Comparison of ENCODE assay signal across 11 cellular contexts in genomic region chr12:24499151-24500146, GRCh38.
A peak's percentile ranks its signal among the peaks of the same experiment; 100 is the strongest.
DNase-seq lines count a peak whose midpoint lies in the region; ATAC-seq, FAIRE-seq and TF ChIP-seq lines count a peak whose summit lies in the region.
"Had no signal": no experiment of that assay in that cellular context is flagged by ENCODE, and none has a peak within 500 bp of the region (broad histone marks: within the 10 kb centered on the region; RNA-seq: fewer than 3 reads in every experiment).

No MANE protein-coding gene starts in this region.

- no peaks in the 10 kb centered on the region for H3K27me3 Mint-ChIP-seq in Calu3 (ENCODE audit: unreplicated experiment)

- CTCF ChIA-PET in Calu3 (lab: Charles Lee) = no interaction called here

- DNase-seq in cardiac fibroblast (ENCODE audit: low read depth in 2 of 2) = peak; percentile 58 to 82
- DNase-seq in kidney = no peak
- no peak for DNase-seq in tibial artery
- no peak for DNase-seq in NCI-H1105 (lab: John Stamatoyannopoulos, UW)
- DNase-seq in Calu3 = no peak
- DNase-seq in activated gamma-delta T cell treated with Interleukin-2 at 50 U/mL for 16 hours = no peak
- DNase-seq: caudate nucleus, NCI-H82 had no signal

- H3K4me3 Mint-ChIP-seq in Calu3 (ENCODE audit: low read depth, unreplicated experiment) = no peak overlapping the region
- H3K4me3 Mint-ChIP-seq: T-helper 1 cell treated with Interleukin-12 subunit alpha and Interleukin-12 subunit beta and Interleukin-4 antibody, amounts not matched to agents 30 μg/mL and 1 μg/mL, for 36 hours had no signal

- H3K27ac ChIP-seq in kidney (ENCODE audit: low read depth in 2 of 2, low read length in 2 of 2) (no peak overlapping the region), tibial artery (peak overlapping the region; percentile 60 to 67)

- peak overlapping the region; percentile 20 for H3K4me2 ChIP-seq in Loucy (ENCODE audit: low read depth, low read length, poor library complexity, severe bottlenecking)

- peak; percentile 50 for FAIRE-seq in kidney (lab: Jason Lieb, UNC)

- H3K27ac Mint-ChIP-seq in Calu3 (ENCODE audit: unreplicated experiment) = no peak overlapping the region
- H3K27ac Mint-ChIP-seq: T-helper 1 cell treated with Interleukin-12 subunit alpha and Interleukin-12 subunit beta and Interleukin-4 antibody, amounts not matched to agents 30 μg/mL and 1 μg/mL, for 36 hours had no signal

- H3K4me1 ChIP-seq in Loucy (ENCODE audit: insufficient read depth, low read length, poor library complexity, severe bottlenecking) = peaks cover 34% of the 10 kb centered on the region
- peaks cover 0 to 2% of the 10 kb centered on the region in 2 donors for H3K4me1 ChIP-seq in kidney (ENCODE audit: control insufficient read depth in 1 of 2, insufficient read depth in 1 of 2, low read depth in 1 of 2, low read length in 2 of 2)
- peaks cover 0 to 65% (median 21%) of the 10 kb centered on the region in 4 donors for H3K4me1 ChIP-seq in tibial artery

- peaks cover 42% of the 10 kb centered on the region for H3K79me2 ChIP-seq in Loucy (ENCODE audit: insufficient read depth, low read length)

- no peak overlapping the region for H2AFZ ChIP-seq in Loucy (ENCODE audit: low read length)

- H3F3A ChIP-seq in Loucy (ENCODE audit: low read depth) = 0 out of 2 replicates have a peak, but pooled peaks cover 4% of the 10 kb centered on the region

- intact Hi-C loops in kidney (cut with DNase I) = no loop called here
- intact Hi-C loops in tibial artery (cut with DNase I; ENCODE audit: low total_unique reads) = loop anchor here (10.0 kb wide), 1 partner anchor 65 kb away; no protein-coding TSS in a partner anchor
- intact Hi-C loops in Calu3 (cut with micrococcal nuclease; ENCODE audit: unreplicated experiment) = no loop called here

- no peaks in the 10 kb centered on the region for H3K9me2 ChIP-seq in Loucy (replicated peaks; ENCODE audit: low read depth, low read length)

- H3K4me1 Mint-ChIP-seq in Calu3 (ENCODE audit: low read depth, unreplicated experiment) = no peaks in the 10 kb centered on the region

- H3K36me3 ChIP-seq in Loucy (ENCODE audit: insufficient read depth, low read length) = no peaks in the 10 kb centered on the region
- no peaks in the 10 kb centered on the region for H3K36me3 ChIP-seq in kidney (ENCODE audit: control insufficient read depth in 1 of 2, insufficient read depth in 2 of 2, low read length in 2 of 2)
- no peaks in the 10 kb centered on the region for H3K36me3 ChIP-seq in tibial artery

- H3K9me3 Mint-ChIP-seq in Calu3 (ENCODE audit: low read depth, unreplicated experiment) = peaks cover 2% of the 10 kb centered on the region

- no peak overlapping the region for H3K9ac ChIP-seq in Loucy (ENCODE audit: low read depth, low read length, poor library complexity, severe bottlenecking)
- H3K9ac ChIP-seq in kidney (ENCODE audit: low read length in 2 of 2) = no peak overlapping the region

- BruUV-seq in Calu3 (replicated peaks; lab: Mats Ljungman, UMichigan) = no TSS peak

- H3K36me3 Mint-ChIP-seq in Calu3 (ENCODE audit: insufficient read depth, unreplicated experiment) = no peaks in the 10 kb centered on the region

- no peaks in the 10 kb centered on the region for H3K27me3 ChIP-seq in Loucy (ENCODE audit: insufficient read depth, low read length, poor library complexity, severe bottlenecking)
- H3K27me3 ChIP-seq in tibial artery = no peaks in the 10 kb centered on the region

- no peak for ATAC-seq in HG03135 (IDR thresholded peaks at IDR 0.05; ENCODE audit: unreplicated experiment)

- H3K9me3 ChIP-seq in Loucy (ENCODE audit: insufficient read depth, low read depth, low read length) = no peaks in the 10 kb centered on the region
- peaks cover 0 to 5% of the 10 kb centered on the region in 2 donors for H3K9me3 ChIP-seq in kidney (ENCODE audit: control insufficient read depth in 1 of 2, low read length in 2 of 2)
- no peaks in the 10 kb centered on the region for H3K9me3 ChIP-seq in tibial artery

- TF ChIP-seq CTCF in Loucy (conservative IDR thresholded peaks at IDR 0.05; ENCODE audit: low read length) (no peak), cardiac fibroblast (IDR thresholded peaks at IDR 0.05; ENCODE audit: low read depth, low read length) (no peak), kidney (IDR thresholded peaks at IDR 0.05; ENCODE audit: borderline replicate concordance, extremely low read depth, insufficient read depth) (no peak), tibial artery (IDR thresholded peaks at IDR 0.05) (no peak), Calu3 (IDR thresholded peaks at IDR 0.05; ENCODE audit: unreplicated experiment) (no peak)

- H3K4me3 ChIP-seq in Loucy (ENCODE audit: low read length, poor library complexity, severe bottlenecking) (no peak overlapping the region), cardiac fibroblast (replicated peaks in 1 of 2; ENCODE audit: low read depth in 2 of 2, low read length in 2 of 2) (no peak overlapping the region), kidney (ENCODE audit: low read length in 2 of 2) (no peak overlapping the region), tibial artery (peak overlapping the region in 1 of 2 donors; percentile 13)

- H4K20me1 ChIP-seq in Loucy (ENCODE audit: insufficient read depth, low read length, poor library complexity, severe bottlenecking) = no peaks in the 10 kb centered on the region

Comparison
In these comparisons a context has a peak if more than half of its experiments do, and no peak if none do; other contexts are left out.
1. DNase-seq: peak in cardiac fibroblast (2 of 2); none in kidney (single experiment), tibial artery (0 of 2), NCI-H1105 (single experiment), Calu3 (single experiment) and activated gamma-delta T cell treated with Interleukin-2 at 50 U/mL for 16 hours (single experiment).
2. H3K27ac ChIP-seq: peak in tibial artery (2 of 2); none in kidney (0 of 2).